ENCODE assay signal across 21 cellular contexts in the genomic region with DNA sequence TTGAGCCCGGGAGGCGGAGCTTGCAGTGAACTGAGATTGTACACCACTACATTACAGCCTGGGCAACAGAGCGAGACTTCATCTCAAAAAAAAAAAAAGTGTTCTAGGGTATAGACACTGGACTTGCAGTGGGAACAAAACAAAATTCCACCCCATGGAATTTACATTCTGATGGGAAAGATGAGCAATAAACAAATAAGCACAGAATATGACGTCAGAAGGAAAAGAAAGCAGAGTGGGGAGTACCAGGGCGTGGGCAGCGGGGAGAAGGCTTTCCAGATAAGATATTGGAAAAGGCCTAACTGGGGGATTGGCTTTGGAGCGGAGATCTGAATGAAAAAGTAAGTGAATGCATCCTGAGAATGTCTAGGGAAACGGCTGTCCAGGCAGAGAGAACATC. TPM values are rescaled to one million over a fixed set of nuclear protein-coding genes. Genes with fewer than 3 reads are reported as not detected.
DNase-seq lines count a peak whose midpoint lies in the region; ATAC-seq, FAIRE-seq and TF ChIP-seq lines count a peak whose summit lies in the region.
"Had no signal": no experiment of that assay in that cellular context is flagged by ENCODE, and none has a peak within 500 bp of the region (broad histone marks: within the 10 kb centered on the region; RNA-seq: fewer than 3 reads in every experiment).

No MANE protein-coding gene starts in this region.

- H2BK5ac ChIP-seq in H1 (ENCODE audit: low read depth, low read length), result no peak overlapping the region

- TF ChIP-seq RAD21 in K562 (CRISPR knock-in tag; conservative IDR thresholded peaks at IDR 0.05 in 1 of 2, IDR thresholded peaks at IDR 0.05 in 1 of 2), result no peak
- TF ChIP-seq RAD21 in H1 (IDR thresholded peaks at IDR 0.05 in 1 of 2, conservative IDR thresholded peaks at IDR 0.05 in 1 of 2; ENCODE audit: low read depth in 2 of 2, low read length in 2 of 2), result no peak

- WGBS in K562 (ENCODE audit: insufficient coverage, low coverage, missing lambda C conversion rate), result 15% methylated on average over 7 of the region's 8 CpGs
- WGBS in H1 (ENCODE audit: extremely low coverage in 1 of 2, insufficient coverage in 1 of 2, insufficient read length in 1 of 2, insufficient replicate concordance in 2 of 2, low coverage in 1 of 2, low lambda C conversion rate in 2 of 2, missing lambda C conversion rate in 1 of 2), 2 experiments, result 88% methylated on average over 8 of the region's 8 CpGs; no CpG with 5 or more reads in 1 of the 2 experiments

- no peaks in the 10 kb centered on the region for H3K79me1 ChIP-seq in H1 (ENCODE audit: low read depth, low read length)

- H3K9me2 ChIP-seq in Karpas-422 (replicated peaks; ENCODE audit: insufficient read depth, low read length), result no peaks in the 10 kb centered on the region

- H3K9ac ChIP-seq in K562 (ENCODE audit: insufficient read depth in 1 of 2, low read depth in 2 of 2, low read length in 2 of 2) (no peak overlapping the region), H1 (replicated peaks in 1 of 4; ENCODE audit: extremely low read depth in 1 of 4, low read depth in 3 of 4, low read length in 3 of 4) (no peak overlapping the region), Karpas-422 (ENCODE audit: low read length) (no peak overlapping the region)

- ATAC-seq in K562, result no peak

- H4K20me1 ChIP-seq in K562 (replicated peaks; ENCODE audit: control insufficient read depth, insufficient read depth, low read length) (no peaks in the 10 kb centered on the region), H1 (replicated peaks in 1 of 2; ENCODE audit: control insufficient read depth in 1 of 2, insufficient read depth in 2 of 2, low read length in 2 of 2) (peaks cover 0 to 2% of the 10 kb centered on the region in 2 experiments), Karpas-422 (ENCODE audit: insufficient read depth, low read depth, low read length) (no peaks in the 10 kb centered on the region)

- no peak overlapping the region for H2BK120ac ChIP-seq in H1 (replicated peaks; ENCODE audit: low read depth, low read length)

- POLR2A ChIA-PET in K562 (lab: Yijun Ruan, JAX) (no interaction called here), H1 (lab: Charles Lee; ENCODE audit: partially characterized antibody) (interaction anchor here (1.1 kb wide), 1 partner anchor 206 kb away, joined by 3 read pairs; no protein-coding TSS in a partner anchor)

- no peak overlapping the region for H3K27ac ChIP-seq in left ventricle myocardium inferior (replicated peaks)
- no peak overlapping the region for H3K27ac ChIP-seq in right atrium auricular region
- H3K27ac ChIP-seq in K562 (ENCODE audit: extremely low read depth, low read depth, low read length), result no peak overlapping the region
- H3K27ac ChIP-seq in H1 (ENCODE audit: low read depth, low read length), result no peak overlapping the region
- no peak overlapping the region for H3K27ac ChIP-seq in Karpas-422 (ENCODE audit: low read length)
- no peak overlapping the region for H3K27ac ChIP-seq in breast epithelium

- no peaks in the 10 kb centered on the region for H3K79me2 ChIP-seq in K562 (ENCODE audit: control insufficient read depth, insufficient read depth, low read length)
- no peaks in the 10 kb centered on the region for H3K79me2 ChIP-seq in H1 (ENCODE audit: control insufficient read depth in 1 of 2, insufficient read depth in 2 of 2, low read length in 2 of 2)
- no peaks in the 10 kb centered on the region for H3K79me2 ChIP-seq in Karpas-422 (ENCODE audit: low read length)

- no peak overlapping the region for H2BK12ac ChIP-seq in H1 (ENCODE audit: low read depth, low read length)

- H2AK5ac ChIP-seq in H1 (ENCODE audit: low read depth, low read length), result no peak overlapping the region

- no peak overlapping the region for H3K56ac ChIP-seq in H1 (replicated peaks; ENCODE audit: insufficient read length, low read depth, low read length)

- no peak overlapping the region for H3K18ac ChIP-seq in H1 (ENCODE audit: extremely low read depth, low read length)

- no peak overlapping the region for H4K8ac ChIP-seq in H1 (ENCODE audit: extremely low read depth, insufficient read depth, low read length)

- H3K9me1 ChIP-seq in K562 (ENCODE audit: control insufficient read depth, insufficient read depth, low read length), result no peaks in the 10 kb centered on the region

- BruUV-seq in K562 (replicated peaks; lab: Mats Ljungman, UMichigan), result no TSS peak

- no peak overlapping the region for H4K5ac ChIP-seq in H1 (ENCODE audit: insufficient read length, low read depth, low read length)

- H2BK15ac ChIP-seq in H1 (ENCODE audit: low read length), result no peak overlapping the region

- H3K4me2 ChIP-seq in K562 (ENCODE audit: insufficient read depth, low read length) (no peak overlapping the region), H1 (ENCODE audit: insufficient read depth in 1 of 2, low read depth in 2 of 2, low read length in 2 of 2) (no peak overlapping the region), Karpas-422 (ENCODE audit: low read depth, low read length, poor library complexity, severe bottlenecking) (no peak overlapping the region)

- no peaks in the 10 kb centered on the region for H3K9me3 ChIP-seq in left ventricle myocardium inferior (replicated peaks)
- H3K9me3 ChIP-seq in right atrium auricular region, result no peaks in the 10 kb centered on the region
- H3K9me3 ChIP-seq in K562 (replicated peaks; ENCODE audit: control insufficient read depth, insufficient read depth, low read depth, low read length), result no peaks in the 10 kb centered on the region
- no peaks in the 10 kb centered on the region for H3K9me3 ChIP-seq in H1 (ENCODE audit: insufficient read depth in 2 of 2, low read depth in 1 of 2, low read length in 1 of 2)
- no peaks in the 10 kb centered on the region for H3K9me3 ChIP-seq in Karpas-422 (ENCODE audit: low read length)
- no peaks in the 10 kb centered on the region for H3K9me3 ChIP-seq in breast epithelium

- no peak overlapping the region for H3K14ac ChIP-seq in H1 (ENCODE audit: insufficient read length)

- H2BK20ac ChIP-seq in H1 (ENCODE audit: low read length), result no peak overlapping the region

- no peak for TF ChIP-seq POLR2A in K562 (conservative IDR thresholded peaks at IDR 0.05)
- no peak for TF ChIP-seq POLR2A in H1 (IDR thresholded peaks at IDR 0.05; ENCODE audit: control extremely low read depth in 1 of 2, low read depth in 2 of 2, low read length in 2 of 2)
- no peak for TF ChIP-seq POLR2A in breast epithelium (IDR thresholded peaks at IDR 0.05)

- H3K36me3 ChIP-seq in left ventricle myocardium inferior, result no peaks in the 10 kb centered on the region
- no peaks in the 10 kb centered on the region for H3K36me3 ChIP-seq in right atrium auricular region
- no peaks in the 10 kb centered on the region for H3K36me3 ChIP-seq in K562 (ENCODE audit: control insufficient read depth, insufficient read depth, low read length)
- H3K36me3 ChIP-seq in H1 (ENCODE audit: control insufficient read depth in 2 of 4, insufficient read depth in 4 of 4, low read length in 3 of 4), result no peaks in the 10 kb centered on the region
- H3K36me3 ChIP-seq in Karpas-422 (ENCODE audit: insufficient read depth, low read length), result no peaks in the 10 kb centered on the region
- H3K36me3 ChIP-seq in breast epithelium, result no peaks in the 10 kb centered on the region

- in situ Hi-C loops in K562 (cut with MboI), result loop anchor here (5.0 to 10.0 kb wide), 4 partner anchors 234 to 606 kb away; no protein-coding TSS in a partner anchor

- no peaks in the 10 kb centered on the region for H3K4me1 ChIP-seq in left ventricle myocardium inferior
- H3K4me1 ChIP-seq in right atrium auricular region, result no peaks in the 10 kb centered on the region
- peaks cover 2 to 5% of the 10 kb centered on the region in 2 experiments; a peak in 3 of 5 replicates for H3K4me1 ChIP-seq in K562 (replicated peaks in 1 of 2; ENCODE audit: control insufficient read depth in 2 of 2, insufficient read depth in 2 of 2, low read length in 2 of 2)
- H3K4me1 ChIP-seq in H1 (replicated peaks in 1 of 4; ENCODE audit: control insufficient read depth in 3 of 4, insufficient read depth in 4 of 4, low read length in 3 of 4), result peaks cover 0 to 6% (median under 1%) of the 10 kb centered on the region in 4 experiments; a peak in 1 of 7 replicates
- H3K4me1 ChIP-seq in Karpas-422 (ENCODE audit: low read length), result no peaks in the 10 kb centered on the region
- H3K4me1 ChIP-seq in breast epithelium, result no peaks in the 10 kb centered on the region

- DNase-seq in left ventricle myocardium inferior (peak; percentile 3), right atrium auricular region (ENCODE audit: low spot score) (no peak), K562 (ENCODE audit: extremely low read depth in 1 of 4, low spot score in 3 of 4) (no peak), H1 (ENCODE audit: low read depth in 1 of 2, low spot score in 2 of 2) (no peak), Karpas-422 (no peak), breast epithelium (ENCODE audit: low spot score in 2 of 2) (no peak)
- DNase-seq: C1 segment of cervical spinal cord; Calu3; CD4-positive, alpha-beta memory T cell; COR-L47; DMS53; DMS79 treated with DMSO at 0.1 percent for 48 hours; GF-D8; GOT3; H7; HCEC 1CT had no signal

- TF ChIP-seq CTCF in left ventricle myocardium inferior (IDR thresholded peaks at IDR 0.05; ENCODE audit: borderline replicate concordance), result no peak
- no peak for TF ChIP-seq CTCF in right atrium auricular region (IDR thresholded peaks at IDR 0.05)
- TF ChIP-seq CTCF in K562 (IDR thresholded peaks at IDR 0.05 in 2 of 3, conservative IDR thresholded peaks at IDR 0.05 in 1 of 3; ENCODE audit: insufficient read depth in 2 of 3, low read depth in 1 of 3, low read length in 3 of 3), result no peak
- TF ChIP-seq CTCF in H1 (IDR thresholded peaks at IDR 0.05; ENCODE audit: control extremely low read depth in 1 of 3, insufficient read depth in 1 of 3, low read depth in 1 of 3, low read length in 3 of 3), result no peak
- no peak for TF ChIP-seq CTCF in breast epithelium (IDR thresholded peaks at IDR 0.05)

- intact Hi-C loops in left ventricle myocardium inferior (cut with micrococcal nuclease), result loop anchor here (10.0 kb wide), 1 partner anchor 526 kb away; no protein-coding TSS in a partner anchor
- intact Hi-C loops in K562 (cut with micrococcal nuclease), result loop anchor here (10.0 kb wide), 1 partner anchor 54 kb away; no protein-coding TSS in a partner anchor
- intact Hi-C loops in breast epithelium (cut with DNase I; ENCODE audit: low total_unique reads), result loop anchor here (10.0 kb wide), 1 partner anchor 606 kb away; no protein-coding TSS in a partner anchor

- no peak overlapping the region for H4K91ac ChIP-seq in H1 (replicated peaks; ENCODE audit: insufficient read length, low read length)

- no peak overlapping the region for H3K4ac ChIP-seq in H1 (replicated peaks; ENCODE audit: insufficient read length, low read depth, low read length)

- H3K27me3 ChIP-seq in left ventricle myocardium inferior (ENCODE audit: low read depth) (peaks cover 24% of the 10 kb centered on the region), right atrium auricular region (no peaks in the 10 kb centered on the region), K562 (ENCODE audit: control insufficient read depth in 2 of 2, insufficient read depth in 2 of 2, low read length in 2 of 2) (peaks cover 3 to 23% of the 10 kb centered on the region in 2 experiments; a peak in 3 of 5 replicates), H1 (replicated peaks in 1 of 4; ENCODE audit: control insufficient read depth in 3 of 4, extremely low read depth in 1 of 4, insufficient read depth in 3 of 4, low read length in 3 of 4) (no peaks in the 10 kb centered on the region), Karpas-422 (ENCODE audit: low read length) (no peaks in the 10 kb centered on the region), breast epithelium (no peaks in the 10 kb centered on the region)

- H3K4me3 ChIP-seq in left ventricle myocardium inferior, result no peak overlapping the region
- H3K4me3 ChIP-seq in right atrium auricular region, result no peak overlapping the region
- H3K4me3 ChIP-seq in K562, result no peak overlapping the region
- H3K4me3 ChIP-seq in H1 (ENCODE audit: extremely low read depth in 1 of 4, insufficient read depth in 2 of 4, low read depth in 3 of 4, low read length in 4 of 4), result no peak overlapping the region
- H3K4me3 ChIP-seq in Karpas-422 (ENCODE audit: low read length), result no peak overlapping the region
- no peak overlapping the region for H3K4me3 ChIP-seq in breast epithelium

- no peaks in the 10 kb centered on the region for H3K23me2 ChIP-seq in H1 (ENCODE audit: low read depth, low read length)

- no peak overlapping the region for H3K23ac ChIP-seq in H1 (ENCODE audit: insufficient read length)

- H2AFZ ChIP-seq in K562 (ENCODE audit: low read depth, low read length) (no peak overlapping the region), H1 (ENCODE audit: low read length) (no peak overlapping the region), Karpas-422 (ENCODE audit: low read length) (no peak overlapping the region)

- CTCF ChIA-PET in K562 (lab: Yijun Ruan, JAX; ENCODE audit: low intra/inter-chr PET ratio), result no interaction called here
- CTCF ChIA-PET in H1 (lab: Charles Lee; ENCODE audit: partially characterized antibody), result interaction anchor here (0.8 to 12.2 kb wide), 10 partner anchors 7 to 431 kb away, joined by 3 to 220 read pairs (median 8); a partner anchor contains a TSS

- FAIRE-seq in K562 (lab: Jason Lieb, UNC) (no peak), H1 (lab: Jason Lieb, UNC) (no peak)
- FAIRE-seq: GM12891, GM18507 had no signal

- TF ChIP-seq EP300 in K562 (IDR thresholded peaks at IDR 0.05; ENCODE audit: low read length) (no peak), H1 (IDR thresholded peaks at IDR 0.05; ENCODE audit: borderline replicate concordance in 1 of 2, low read depth in 2 of 2, low read length in 2 of 2) (no peak)

RNA-seq across cellular contexts. Expression of a gene that starts 17.6 kb away (rescaled TPM):
- total RNA-seq in left ventricle myocardium inferior (3.0 TPM), right atrium auricular region (1 to 10 TPM in 1 of 2 donors, under 1 TPM in 1; 0.82 to 1.1 TPM), K562 (2014; rRNA removed) (not detected in 2 replicates), K562 (2014; rRNA removed; fragmentation: Illumina TruSeq; extraction: Trizol) (not detected in 2 replicates), K562 (2015; rRNA removed; fragmentation: Illumina TruSeq; extraction: Trizol) (not detected in 2 replicates), K562 (2021) (not detected in 2 replicates), breast epithelium (under 1 TPM in 2 of 3 donors, not detected in 1; 0.44 to 0.66 TPM)
- not detected in 2 replicates for total RNA-seq in K562 (2011; cell fraction: chromatin; rRNA removed; ENCODE audit: low replicate concordance)
- not detected in 2 replicates for total RNA-seq in K562 (2011; cell fraction: nucleolus; rRNA removed)
- not detected in 2 replicates for total RNA-seq in K562 (2011; cell fraction: nucleoplasm; rRNA removed)
- polyA plus RNA-seq in K562 (2011; rRNA removed) (not detected in 2 replicates), K562 (2014; fragmentation: Illumina TruSeq; extraction: Trizol) (not detected in 2 replicates), K562 (2014; fragmentation: Nextera tagmentation; extraction: Ambion mirVana) (not detected), K562 (2014; rRNA removed) (not detected in 2 replicates), H1 (2011; rRNA removed) (1.3 TPM in 2 replicates)
- polyA plus RNA-seq in K562 (2011; cell fraction: cytosol; rRNA removed), result not detected in 2 replicates
- not detected in 2 replicates for polyA plus RNA-seq in K562 (2011; cell fraction: nucleus; rRNA removed)
- polyA plus RNA-seq in K562 (2012), result not detected in 2 replicates
- polyA minus RNA-seq in K562 (2011; rRNA and poly(A)+ RNA removed), result not detected in 2 replicates
- not detected in 2 replicates for polyA minus RNA-seq in K562 (2011; cell fraction: cytosol; rRNA and poly(A)+ RNA removed)
- polyA minus RNA-seq in K562 (2011; cell fraction: nucleus; rRNA and poly(A)+ RNA removed), result not detected in 2 replicates
- total RNA-seq in H1 (2021; fragmentation: NEBNext Ultra II Directional; extraction: Animal tissue kit (Norgen Biotek cat#: 25700)), result 2.1 and 4.7 TPM in 2 replicates
- polyA plus RNA-seq in H1 (2011; cell fraction: cytosol; rRNA removed), result 2.0 TPM
- polyA plus RNA-seq in H1 (2011; cell fraction: nucleus; rRNA removed), result 1.5 TPM
- 0.80 to 1.2 TPM (median 0.91 TPM) in 4 replicates for polyA plus RNA-seq in H1 (2012, experiment 1 of 2)
- 2.6 TPM for polyA plus RNA-seq in H1 (2012, experiment 2 of 2)
- polyA plus RNA-seq in H1 (2013, experiment 1 of 2), result 1.6 TPM
- polyA plus RNA-seq in H1 (2013, experiment 2 of 2), result 1.9 TPM
- 0.17 and 0.47 TPM in 2 replicates for polyA minus RNA-seq in H1 (2011; rRNA and poly(A)+ RNA removed)
- 4.1 TPM for polyA minus RNA-seq in H1 (2011; cell fraction: cytosol; rRNA and poly(A)+ RNA removed)
- polyA minus RNA-seq in H1 (2011; cell fraction: nucleus; rRNA and poly(A)+ RNA removed), result 6.3 TPM
- not detected in 2 replicates for total RNA-seq in Karpas-422 (2014; rRNA removed; shearing (Covaris generic); ENCODE audit: low replicate concordance)
- total RNA-seq: A673; Calu3; CD4-positive, alpha-beta memory T cell; Daoy had no signal
- polyA plus RNA-seq: BJ; CD4-positive, alpha-beta memory T cell had no signal

RNA-seq across cellular contexts. Expression of a gene that starts 52.9 kb away (rescaled TPM):
- total RNA-seq in left ventricle myocardium inferior, result 17.0 TPM
- 10 to 100 TPM; 19.6 to 22.1 TPM for total RNA-seq in right atrium auricular region
- total RNA-seq in K562 (2011; cell fraction: chromatin; rRNA removed; ENCODE audit: low replicate concordance), result 50.9 and 73.3 TPM in 2 replicates
- total RNA-seq in K562 (2011; cell fraction: nucleolus; rRNA removed), result 20.0 and 25.8 TPM in 2 replicates
- total RNA-seq in K562 (2011; cell fraction: nucleoplasm; rRNA removed), result 27.0 and 28.9 TPM in 2 replicates
- total RNA-seq in K562 (2014; rRNA removed), result 15.1 and 16.8 TPM in 2 replicates
- 11.2 and 12.5 TPM in 2 replicates for total RNA-seq in K562 (2014; rRNA removed; fragmentation: Illumina TruSeq; extraction: Trizol)
- total RNA-seq in K562 (2015; rRNA removed; fragmentation: Illumina TruSeq; extraction: Trizol), result 10.8 and 11.6 TPM in 2 replicates
- total RNA-seq in K562 (2021), result 17.3 and 19.2 TPM in 2 replicates
- 4.2 and 5.8 TPM in 2 replicates for polyA plus RNA-seq in K562 (2011; rRNA removed)
- 6.0 and 10.4 TPM in 2 replicates for polyA plus RNA-seq in K562 (2011; cell fraction: cytosol; rRNA removed)
- polyA plus RNA-seq in K562 (2011; cell fraction: nucleus; rRNA removed), result 25.1 and 33.5 TPM in 2 replicates
- 12.2 and 13.6 TPM in 2 replicates for polyA plus RNA-seq in K562 (2012)
- polyA plus RNA-seq in K562 (2014; fragmentation: Illumina TruSeq; extraction: Trizol), result 11.8 and 13.4 TPM in 2 replicates
- polyA plus RNA-seq in K562 (2014; fragmentation: Nextera tagmentation; extraction: Ambion mirVana), result 1 to 10 TPM; 1.5 to 1.9 TPM
- polyA plus RNA-seq in K562 (2014; rRNA removed), result 10.4 and 11.0 TPM in 2 replicates
- 7.0 and 8.4 TPM in 2 replicates for polyA minus RNA-seq in K562 (2011; rRNA and poly(A)+ RNA removed)
- 5.3 and 5.9 TPM in 2 replicates for polyA minus RNA-seq in K562 (2011; cell fraction: cytosol; rRNA and poly(A)+ RNA removed)
- polyA minus RNA-seq in K562 (2011; cell fraction: nucleus; rRNA and poly(A)+ RNA removed), result 15.8 and 20.1 TPM in 2 replicates
- 21.6 and 26.8 TPM in 2 replicates for total RNA-seq in H1 (2021; fragmentation: NEBNext Ultra II Directional; extraction: Animal tissue kit (Norgen Biotek cat#: 25700))
- 11.5 and 19.0 TPM in 2 replicates for polyA plus RNA-seq in H1 (2011; rRNA removed)
- polyA plus RNA-seq in H1 (2011; cell fraction: cytosol; rRNA removed), result 10.1 TPM
- 44.2 TPM for polyA plus RNA-seq in H1 (2011; cell fraction: nucleus; rRNA removed)
- 16.7 to 23.4 TPM (median 19.8 TPM) in 4 replicates for polyA plus RNA-seq in H1 (2012, experiment 1 of 2)
- polyA plus RNA-seq in H1 (2012, experiment 2 of 2), result 7.2 TPM
- 14.0 TPM for polyA plus RNA-seq in H1 (2013, experiment 1 of 2)
- polyA plus RNA-seq in H1 (2013, experiment 2 of 2), result 13.3 TPM
- 10.6 and 13.7 TPM in 2 replicates for polyA minus RNA-seq in H1 (2011; rRNA and poly(A)+ RNA removed)
- 7.4 TPM for polyA minus RNA-seq in H1 (2011; cell fraction: cytosol; rRNA and poly(A)+ RNA removed)
- polyA minus RNA-seq in H1 (2011; cell fraction: nucleus; rRNA and poly(A)+ RNA removed), result 31.5 TPM
- total RNA-seq in Karpas-422 (2014; rRNA removed; shearing (Covaris generic); ENCODE audit: low replicate concordance), result 15.8 and 19.0 TPM in 2 replicates
- total RNA-seq in breast epithelium, result 10 to 100 TPM; 19.2 to 38.9 (median 33.4) TPM
